Comparison of ENCODE assay signal across 8 cellular contexts in the genomic region with DNA sequence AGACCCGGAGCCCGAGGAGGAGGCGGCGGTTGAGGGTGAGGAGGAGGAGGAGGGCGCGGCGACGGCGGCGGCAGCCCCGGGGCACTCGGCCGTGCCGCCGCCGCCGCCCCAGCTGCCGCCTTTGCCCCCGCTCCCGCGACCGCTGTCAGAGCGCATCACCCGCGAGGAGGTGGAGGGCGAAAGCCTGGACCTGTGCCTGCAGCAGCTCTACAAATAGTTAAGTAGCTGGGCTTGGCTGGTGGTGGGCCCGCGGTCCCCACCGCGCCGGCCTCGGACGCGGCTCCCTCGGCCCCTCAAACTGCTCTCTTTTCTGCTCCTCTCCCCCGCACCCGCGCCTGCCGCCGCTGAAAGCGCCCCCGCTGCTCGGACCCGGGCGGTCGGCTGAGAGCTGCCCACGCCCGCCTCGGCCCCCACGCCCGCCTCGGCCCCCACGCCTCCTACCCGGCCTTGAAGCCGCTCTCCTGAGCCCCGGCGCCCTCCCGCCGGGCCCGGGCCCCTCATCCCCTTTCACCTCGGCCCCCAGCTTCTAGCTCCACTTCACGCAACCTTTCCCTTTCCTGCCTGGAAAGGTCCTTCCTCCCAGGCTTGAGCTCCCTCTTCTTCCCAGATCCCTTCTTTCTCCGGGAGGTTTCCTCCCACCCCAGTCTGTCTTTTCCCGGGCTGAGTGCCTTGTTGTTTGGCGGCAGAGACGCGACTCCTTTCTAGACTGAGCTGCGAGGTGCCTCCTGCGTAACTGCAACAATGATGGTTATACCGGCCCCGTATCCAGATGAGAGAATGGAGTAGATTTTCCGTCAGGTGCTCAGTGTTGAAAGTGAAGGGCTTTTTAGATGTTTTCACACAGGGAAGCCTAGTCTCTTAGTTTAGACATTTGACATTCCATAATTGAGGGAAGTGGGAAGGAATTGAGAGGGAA. TPM values are rescaled to one million over a fixed set of nuclear protein-coding genes. Genes with fewer than 3 reads are reported as not detected.
DNase-seq lines count a peak whose midpoint lies in the region; ATAC-seq and TF ChIP-seq lines count a peak whose summit lies in the region.

No MANE protein-coding gene starts in this region.

- peak overlapping the region; percentile 53 for H3K9ac ChIP-seq in iPS-18a (ENCODE audit: low read length)

- intact Hi-C loops in ascending aorta (cut with DNase I) = no loop called here
- intact Hi-C loops in sigmoid colon (cut with DNase I) = no loop called here

- peaks cover 0 to 11% of the 10 kb centered on the region in 2 donors for H3K4me1 ChIP-seq in ascending aorta
- peaks cover 8% of the 10 kb centered on the region for H3K4me1 ChIP-seq in iPS-18a (ENCODE audit: control insufficient read depth, low read depth, low read length)
- peaks cover 0 to 21% (median 17%) of the 10 kb centered on the region in 4 donors for H3K4me1 ChIP-seq in sigmoid colon

- H3K36me3 ChIP-seq in ascending aorta = no peaks in the 10 kb centered on the region
- H3K36me3 ChIP-seq in iPS-18a (ENCODE audit: control insufficient read depth, low read depth, low read length) = no peaks in the 10 kb centered on the region
- no peaks in the 10 kb centered on the region for H3K36me3 ChIP-seq in sigmoid colon

- H3K27me3 ChIP-seq in ascending aorta (peaks cover 21% of the 10 kb centered on the region), iPS-18a (ENCODE audit: control insufficient read depth, insufficient read depth, low read length) (peaks cover 22% of the 10 kb centered on the region), sigmoid colon (peaks cover 9 to 71% (median 35%) of the 10 kb centered on the region in 3 donors)

- H3K27ac ChIP-seq in ascending aorta = no peak overlapping the region
- no peak overlapping the region for H3K27ac ChIP-seq in iPS-18a (ENCODE audit: low read length)
- no peak overlapping the region for H3K27ac ChIP-seq in sigmoid colon

- no peak for TF ChIP-seq EP300 in sigmoid colon (IDR thresholded peaks at IDR 0.05)

- H3K9me3 ChIP-seq in ascending aorta (no peaks in the 10 kb centered on the region), iPS-18a (ENCODE audit: control insufficient read depth, low read depth, low read length) (no peaks in the 10 kb centered on the region), sigmoid colon (no peaks in the 10 kb centered on the region)

- no peak for TF ChIP-seq POLR2A in sigmoid colon (IDR thresholded peaks at IDR 0.05)

- H3K4me3 ChIP-seq in ascending aorta (peak overlapping the region; percentile 57 to 78), iPS-18a (ENCODE audit: low read length) (peak overlapping the region; percentile 92), sigmoid colon (peak overlapping the region; percentile 22 to 58 (median 50))

- no peak for TF ChIP-seq CTCF in ascending aorta (IDR thresholded peaks at IDR 0.05)
- no peak for TF ChIP-seq CTCF in sigmoid colon (IDR thresholded peaks at IDR 0.05)

- ATAC-seq in HG02610 (IDR thresholded peaks at IDR 0.05; ENCODE audit: unreplicated experiment) = no peak

- 1 to 2% methylated on average over 72 of the region's 72 CpGs for WGBS in sigmoid colon, 2 donors

- DNase-seq in NCI-H2196 (lab: John Stamatoyannopoulos, UW; ENCODE audit: unreplicated experiment) (peak; percentile 15), NCI-H2196 treated with DMSO at 0.1 percent for 48 hours (lab: John Stamatoyannopoulos, UW; ENCODE audit: unreplicated experiment) (no peak), NCI-H2227 (lab: John Stamatoyannopoulos, UW; ENCODE audit: unreplicated experiment) (peak; percentile 59), ascending aorta (ENCODE audit: low spot score in 2 of 2) (no peak), sigmoid colon (no peak), NCI-H1436 treated with DMSO at 0.1 percent for 48 hours (lab: John Stamatoyannopoulos, UW) (no peak)

RNA-seq across cellular contexts. Expression of a gene that starts 0.8 kb away (rescaled TPM):
- total RNA-seq in ascending aorta (0.11 TPM), sigmoid colon (under 1 TPM; 0.16 to 0.55 (median 0.38) TPM)
- under 1 TPM in 1 of 3 donors, not detected in 2; 0.20 TPM for polyA plus RNA-seq in sigmoid colon

Comparison
In these comparisons a context has a peak if more than half of its experiments do, and no peak if none do; other contexts are left out.
1. DNase-seq: peak in NCI-H2196 (single experiment) and NCI-H2227 (single experiment); none in NCI-H2196 treated with DMSO at 0.1 percent for 48 hours (single experiment), ascending aorta (0 of 2), sigmoid colon (single experiment) and NCI-H1436 treated with DMSO at 0.1 percent for 48 hours (single experiment).
2. Peak in every context shown above with its lines, with median percentiles within 50 percentile points of each other: H3K4me3 ChIP-seq.